In genomic region chr11:122755409-122755808, GRCh38 we compare ENCODE assay signal across 1 cellular context.
TF ChIP-seq lines count a peak whose summit lies in the region.

No MANE protein-coding gene starts in this region.

TF ChIP-seq in K562, 482 proteins besides CTCF, POLR2A, EP300 and RAD21 (continued from another document):
- TF ChIP-seq JUND (IDR thresholded peaks at IDR 0.05; ENCODE audit: borderline replicate concordance, low read depth, low read length) (peak; percentile 85), JUND (tag; IDR thresholded peaks at IDR 0.05; ENCODE audit: borderline replicate concordance, low read depth, low read length) (peak; percentile 78; the same call in 1 of the 3 replicates), E2F6 (IDR thresholded peaks at IDR 0.05; ENCODE audit: borderline replicate concordance in 1 of 2, extremely low read depth in 1 of 2, insufficient read depth in 1 of 2, insufficient read length in 1 of 2, low read depth in 1 of 2, low read length in 1 of 2, poor library complexity in 1 of 2, severe bottlenecking in 1 of 2) (peak; percentile 42 to 88), MYBL2 (IDR thresholded peaks at IDR 0.05; ENCODE audit: low read depth) (no peak), MYBL2 (CRISPR knock-in tag; IDR thresholded peaks at IDR 0.05; ENCODE audit: borderline replicate concordance) (no peak), ZNF197 (CRISPR knock-in tag; IDR thresholded peaks at IDR 0.05; ENCODE audit: low read depth) (no peak), SMARCC2 (IDR thresholded peaks at IDR 0.05; ENCODE audit: low read depth) (peak; percentile 81; the same call in 1 of the 2 replicates), NCOR1 (IDR thresholded peaks at IDR 0.05) (peak; percentile 82), HIVEP1 (CRISPR knock-in tag; IDR thresholded peaks at IDR 0.05) (no peak), E2F5 (CRISPR knock-in tag; IDR thresholded peaks at IDR 0.05) (no peak), REST (CRISPR knock-in tag; IDR thresholded peaks at IDR 0.05; ENCODE audit: low read depth) (no peak), ZMIZ1 (IDR thresholded peaks at IDR 0.05; ENCODE audit: low read depth in 2 of 2, low read length in 2 of 2) (0 out of 4 replicates have a peak, but pooled peaks of 1 of the 2 experiments have one; percentile 25), POLR2AphosphoS2 (IDR thresholded peaks at IDR 0.05; ENCODE audit: low read length) (no peak), FOSL1 (tag; conservative IDR thresholded peaks at IDR 0.05) (peak; percentile 95), STAT5A (IDR thresholded peaks at IDR 0.05; ENCODE audit: borderline replicate concordance, low read length) (peak; percentile 67), HDAC2 (IDR thresholded peaks at IDR 0.05) (peak; percentile 36; the same call in 1 of the 2 replicates), KDM2B (CRISPR knock-in tag; IDR thresholded peaks at IDR 0.05) (no peak), ZNF780A (CRISPR knock-in tag; IDR thresholded peaks at IDR 0.05) (no peak), RBFOX2 (IDR thresholded peaks at IDR 0.05; ENCODE audit: low read depth, low read length) (no peak), NONO (IDR thresholded peaks at IDR 0.05; ENCODE audit: low read depth in 2 of 2, low read length in 1 of 2) (no peak), MAZ (CRISPR knock-in tag; conservative IDR thresholded peaks at IDR 0.05 in 1 of 2, IDR thresholded peaks at IDR 0.05 in 1 of 2) (0 out of 4 replicates have a peak, but pooled peaks of 1 of the 2 experiments have one; percentile 29), IRF9 (tag; IDR thresholded peaks at IDR 0.05) (no peak)
